ENCODE assay signal across 13 cellular contexts in the genomic region with DNA sequence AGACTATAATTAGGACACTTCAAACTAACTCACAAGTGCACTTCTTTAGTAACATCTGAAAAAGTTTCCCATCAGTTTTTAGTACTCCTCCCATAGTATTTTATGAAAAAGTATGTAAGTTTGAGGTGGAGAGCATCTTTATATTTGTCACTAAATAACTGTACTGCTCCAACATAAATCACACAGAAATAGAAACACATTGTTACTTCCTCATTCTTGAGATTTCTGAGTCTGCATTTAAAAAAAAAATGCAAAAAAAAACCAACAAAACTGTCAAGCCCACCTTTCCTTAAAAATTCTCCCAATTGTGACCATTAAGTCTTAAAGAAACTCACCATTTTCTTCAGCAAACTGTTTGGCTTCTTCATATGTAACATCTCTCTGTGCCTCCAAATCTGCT. TPM values are rescaled to one million over a fixed set of nuclear protein-coding genes. Genes with fewer than 3 reads are reported as not detected.
DNase-seq lines count a peak whose midpoint lies in the region; ATAC-seq, FAIRE-seq and TF ChIP-seq lines count a peak whose summit lies in the region.
"Had no signal": no experiment of that assay in that cellular context is flagged by ENCODE, and none has a peak within 500 bp of the region (broad histone marks: within the 10 kb centered on the region; RNA-seq: fewer than 3 reads in every experiment).

No MANE protein-coding gene starts in this region.

- H3K23ac ChIP-seq in mesenchymal stem cell (ENCODE audit: low read length in 2 of 2), result no peak overlapping the region

- peaks cover 11% of the 10 kb centered on the region for H3K79me1 ChIP-seq in mesenchymal stem cell (replicated peaks; ENCODE audit: low read length, poor library complexity, severe bottlenecking)

- H3K14ac ChIP-seq in mesenchymal stem cell (ENCODE audit: low read length in 2 of 2), result no peak overlapping the region

- H3K4me1 ChIP-seq in BLaER1 treated with 17β-estradiol and CSF1 and Interleukin-3, amounts not matched to agents 10 nM and 100 nM, result peaks cover 23 to 45% (median 31%) of the 10 kb centered on the region in 10 experiments
- peaks cover 1% of the 10 kb centered on the region for H3K4me1 ChIP-seq in mesenchymal stem cell (ENCODE audit: control insufficient read depth, insufficient read depth, low read depth, low read length)

- no peaks in the 10 kb centered on the region for H3K9me3 ChIP-seq in BLaER1 treated with 17β-estradiol and CSF1 and Interleukin-3, amounts not matched to agents 10 nM and 100 nM (replicated peaks in 1 of 11)
- no peaks in the 10 kb centered on the region for H3K9me3 ChIP-seq in mesenchymal stem cell (ENCODE audit: control insufficient read depth, low read length)
- H3K9me3 ChIP-seq: MG63, thoracic aorta had no signal

- H3K27me3 ChIP-seq in BLaER1 treated with 17β-estradiol and CSF1 and Interleukin-3, amounts not matched to agents 10 nM and 100 nM, result no peaks in the 10 kb centered on the region
- H3K27me3 ChIP-seq in mesenchymal stem cell (ENCODE audit: control insufficient read depth in 1 of 2, insufficient read depth in 1 of 2, low read length in 2 of 2), result no peaks in the 10 kb centered on the region
- H3K27me3 ChIP-seq: MG63 had no signal

- H2BK12ac ChIP-seq in mesenchymal stem cell (ENCODE audit: low read length in 2 of 2), result no peak overlapping the region

- H3K4me2 ChIP-seq in BLaER1 treated with 17β-estradiol and CSF1 and Interleukin-3, amounts not matched to agents 10 nM and 100 nM, result peak overlapping the region; percentile 8 to 61 (median 38); a peak in 18 of 22 replicates
- no peak overlapping the region for H3K4me2 ChIP-seq in mesenchymal stem cell (ENCODE audit: low read length, poor library complexity, severe bottlenecking)

- POLR2A ChIA-PET in WTC11 (lab: Charles Lee), result no interaction called here

- peak; percentile 29 for FAIRE-seq in GM18507 (lab: Jason Lieb, UNC)

- H2AK5ac ChIP-seq in mesenchymal stem cell (ENCODE audit: low read length, severe bottlenecking), result no peak overlapping the region

- no peaks in the 10 kb centered on the region for H3K9me3 Mint-ChIP-seq in WTC11
- no peaks in the 10 kb centered on the region for H3K9me3 Mint-ChIP-seq in nephron progenitor cell

- no peaks in the 10 kb centered on the region for H3K27me3 Mint-ChIP-seq in WTC11 (ENCODE audit: low read depth)
- H3K27me3 Mint-ChIP-seq in nephron progenitor cell (ENCODE audit: low read depth, poor library complexity), result no peaks in the 10 kb centered on the region

- TF ChIP-seq CTCF in WTC11 (IDR thresholded peaks at IDR 0.05), result no peak
- TF ChIP-seq CTCF in nephron progenitor cell (IDR thresholded peaks at IDR 0.05), result no peak

- H3K27ac Mint-ChIP-seq in WTC11 (peak overlapping the region; percentile 39; the same call in 1 of the 2 replicates), nephron progenitor cell (no peak overlapping the region)

- no peak overlapping the region for H3K4ac ChIP-seq in mesenchymal stem cell (ENCODE audit: low read depth in 1 of 2, low read length in 2 of 2)

- H2BK15ac ChIP-seq in mesenchymal stem cell (ENCODE audit: low read depth, poor library complexity, severe bottlenecking), result no peak overlapping the region

- H2BK5ac ChIP-seq in mesenchymal stem cell (ENCODE audit: low read depth, low read length, poor library complexity, severe bottlenecking), result no peak overlapping the region

- peak overlapping the region in 1 of 11 experiments; percentile 36; a peak in 1 of 22 replicates for H3K9ac ChIP-seq in BLaER1 treated with 17β-estradiol and CSF1 and Interleukin-3, amounts not matched to agents 10 nM and 100 nM
- no peak overlapping the region for H3K9ac ChIP-seq in mesenchymal stem cell (ENCODE audit: low read length)

- DNase-seq in GM18507 (ENCODE audit: extremely low spot score, insufficient read length, low read depth), result no peak
- DNase-seq in WTC11 (ENCODE audit: low spot score), result no peak
- no peak for DNase-seq in mesenchymal stem cell
- no peak for DNase-seq in DMS153 (lab: John Stamatoyannopoulos, UW)
- no peak for DNase-seq in SW 1271 (lab: John Stamatoyannopoulos, UW)
- DNase-seq in nephron progenitor cell, result no peak
- no peak for DNase-seq in NCI-H748 treated with DMSO at 0.1 percent for 48 hours (lab: John Stamatoyannopoulos, UW)
- DNase-seq: activated gamma-delta T cell treated with Interleukin-2 at 50 U/mL for 16 hours, MG63, RPMI8226 had no signal

- H3K18ac ChIP-seq in mesenchymal stem cell (ENCODE audit: low read depth in 1 of 2, low read length in 2 of 2), result no peak overlapping the region

- CTCF ChIA-PET in WTC11 (lab: Charles Lee), result no interaction called here

- H2AFZ ChIP-seq in mesenchymal stem cell (ENCODE audit: low read depth, low read length), result no peak overlapping the region

- H3K4me3 Mint-ChIP-seq in WTC11 (no peak overlapping the region), nephron progenitor cell (no peak overlapping the region)

- peaks cover 72 to 100% (median 87%) of the 10 kb centered on the region in 11 experiments for H3K36me3 ChIP-seq in BLaER1 treated with 17β-estradiol and CSF1 and Interleukin-3, amounts not matched to agents 10 nM and 100 nM
- peaks cover 3 to 83% of the 10 kb centered on the region in 2 experiments for H3K36me3 ChIP-seq in mesenchymal stem cell (ENCODE audit: control insufficient read depth in 1 of 2, insufficient read depth in 2 of 2, low read depth in 1 of 2, low read length in 2 of 2)

- H3K36me3 Mint-ChIP-seq in WTC11 (peaks cover 21% of the 10 kb centered on the region), nephron progenitor cell (ENCODE audit: low read depth) (peaks cover 34% of the 10 kb centered on the region)

- H3K27ac ChIP-seq in BLaER1 treated with 17β-estradiol and CSF1 and Interleukin-3, amounts not matched to agents 10 nM and 100 nM, result peak overlapping the region in 2 of 11 experiments; percentile 0 to 11; a peak in 2 of 22 replicates
- peak overlapping the region; percentile 35 for H3K27ac ChIP-seq in mesenchymal stem cell (ENCODE audit: low read length, poor library complexity, severe bottlenecking)

- ATAC-seq in WTC11, result no peak
- ATAC-seq: sciatic nerve had no signal

- H3K4me1 Mint-ChIP-seq in WTC11 (no peaks in the 10 kb centered on the region), nephron progenitor cell (peaks cover 22% of the 10 kb centered on the region)

- H2BK120ac ChIP-seq in mesenchymal stem cell (ENCODE audit: low read depth, low read length), result no peak overlapping the region

- H3K4me3 ChIP-seq in BLaER1 treated with 17β-estradiol and CSF1 and Interleukin-3, amounts not matched to agents 10 nM and 100 nM, result no peak overlapping the region
- H3K4me3 ChIP-seq in mesenchymal stem cell (ENCODE audit: insufficient read depth in 1 of 2, low read depth in 1 of 2, low read length in 2 of 2), result no peak overlapping the region
- H3K4me3 ChIP-seq: MG63, thoracic aorta had no signal

- H4K91ac ChIP-seq in mesenchymal stem cell (ENCODE audit: low read length), result no peak overlapping the region

- H4K20me1 ChIP-seq in BLaER1 treated with 17β-estradiol and CSF1 and Interleukin-3, amounts not matched to agents 10 nM and 100 nM, result peaks cover 35 to 100% (median 88%) of the 10 kb centered on the region in 11 experiments; a peak in 19 of 22 replicates

- no peak overlapping the region for H4K8ac ChIP-seq in mesenchymal stem cell (ENCODE audit: low read length)

TF ChIP-seq in WTC11, 78 proteins besides CTCF, POLR2A, EP300 and RAD21:
- no peak for TF ChIP-seq FOXK1 (CRISPR knock-in tag; IDR thresholded peaks at IDR 0.05)

RNA-seq across cellular contexts. Expression of a gene that starts 18.7 kb away (rescaled TPM):
- total RNA-seq in WTC11 (2021), result 32.3 to 36.0 TPM (median 34.0 TPM) in 3 replicates
- 40.1 TPM for polyA plus RNA-seq in mesenchymal stem cell (2013, experiment 1 of 2)
- 41.9 TPM for polyA plus RNA-seq in mesenchymal stem cell (2013, experiment 2 of 2)
